Comparison of ENCODE assay signal across 18 cellular contexts in genomic region chr10:72561745-72562166, GRCh38.
DNase-seq lines count a peak whose midpoint lies in the region; ATAC-seq lines count a peak whose summit lies in the region.
"Had no signal": no experiment of that assay in that cellular context is flagged by ENCODE, and none has a peak within 500 bp of the region (broad histone marks: within the 10 kb centered on the region; RNA-seq: fewer than 3 reads in every experiment).

No MANE protein-coding gene starts in this region.

- DNase-seq in T-helper 1 cell (no peak), memory B cell (ENCODE audit: low spot score in 2 of 2) (peak in 1 of 2 donors; percentile 13), NCI-H1436 treated with DMSO at 0.1 percent for 48 hours (lab: John Stamatoyannopoulos, UW) (no peak), NCI-H2029 treated with DMSO at 0.1 percent for 48 hours (lab: John Stamatoyannopoulos, UW) (no peak)
- DNase-seq: 8988T; activated effector memory CD4-positive, alpha-beta T cell treated with Interleukin-2 at 50 U/mL for 16 hours; C1 segment of cervical spinal cord; DMS53; NCI-H2107; NCI-H69 had no signal

- H3K9me3 Mint-ChIP-seq in T-helper 1 cell treated with Interleukin-12 subunit alpha and Interleukin-12 subunit beta and Interleukin-4 antibody, amounts not matched to agents 30 μg/mL and 1 μg/mL, for 36 hours = no peaks in the 10 kb centered on the region
- H3K9me3 Mint-ChIP-seq in memory B cell = no peaks in the 10 kb centered on the region

- H3K36me3 Mint-ChIP-seq in T-helper 1 cell treated with Interleukin-12 subunit alpha and Interleukin-12 subunit beta and Interleukin-4 antibody, amounts not matched to agents 30 μg/mL and 1 μg/mL, for 36 hours (ENCODE audit: low read depth) = peaks cover 47% of the 10 kb centered on the region
- peaks cover 22% of the 10 kb centered on the region for H3K36me3 Mint-ChIP-seq in memory B cell

- peak overlapping the region; percentile 16 for H3K27ac Mint-ChIP-seq in T-helper 1 cell treated with Interleukin-12 subunit alpha and Interleukin-12 subunit beta and Interleukin-4 antibody, amounts not matched to agents 30 μg/mL and 1 μg/mL, for 36 hours
- H3K27ac Mint-ChIP-seq in memory B cell = peak overlapping the region; percentile 87
- H3K27ac Mint-ChIP-seq: GM23338, WTC11 had no signal

- ATAC-seq in GM19452 (IDR thresholded peaks at IDR 0.05; ENCODE audit: unreplicated experiment) (peak; percentile 61), HG03378 (IDR thresholded peaks at IDR 0.05; ENCODE audit: unreplicated experiment) (peak; percentile 55), memory B cell (ENCODE audit: low read depth) (peak; percentile 62), GM21717 (IDR thresholded peaks at IDR 0.05; ENCODE audit: unreplicated experiment) (no peak)
- ATAC-seq: GM23338, HepG2, WTC11 had no signal

- H3K4me1 Mint-ChIP-seq in T-helper 1 cell treated with Interleukin-12 subunit alpha and Interleukin-12 subunit beta and Interleukin-4 antibody, amounts not matched to agents 30 μg/mL and 1 μg/mL, for 36 hours (ENCODE audit: low read depth) = peaks cover 31% of the 10 kb centered on the region
- H3K4me1 Mint-ChIP-seq in memory B cell = peaks cover 17% of the 10 kb centered on the region
- H3K4me1 Mint-ChIP-seq: GM23338, neural crest cell, WTC11 had no signal

- no peak overlapping the region for H3K4me3 Mint-ChIP-seq in T-helper 1 cell treated with Interleukin-12 subunit alpha and Interleukin-12 subunit beta and Interleukin-4 antibody, amounts not matched to agents 30 μg/mL and 1 μg/mL, for 36 hours
- H3K4me3 Mint-ChIP-seq in memory B cell = peak overlapping the region; percentile 30
- H3K4me3 Mint-ChIP-seq: GM23338, neural crest cell, WTC11 had no signal

- no peaks in the 10 kb centered on the region for H3K27me3 Mint-ChIP-seq in T-helper 1 cell treated with Interleukin-12 subunit alpha and Interleukin-12 subunit beta and Interleukin-4 antibody, amounts not matched to agents 30 μg/mL and 1 μg/mL, for 36 hours (ENCODE audit: low read depth)
- no peaks in the 10 kb centered on the region for H3K27me3 Mint-ChIP-seq in memory B cell
